Comparison of ENCODE assay signal across 20 cellular contexts in genomic region chr15:76203766-76204557, GRCh38.
A peak's percentile ranks its signal among the peaks of the same experiment; 100 is the strongest.
DNase-seq lines count a peak whose midpoint lies in the region; ATAC-seq and TF ChIP-seq lines count a peak whose summit lies in the region.
"Had no signal": no experiment of that assay in that cellular context is flagged by ENCODE, and none has a peak within 500 bp of the region (broad histone marks: within the 10 kb centered on the region; RNA-seq: fewer than 3 reads in every experiment).

No MANE protein-coding gene starts in this region.

- CTCF ChIA-PET in activated naive CD4-positive, alpha-beta T cell treated with anti-CD3 and anti-CD28 coated beads, Interleukin-2, amount 10 ng/mL, durations not matched to agents 7 days and 5 days (lab: Charles Lee): no interaction called here

- TF ChIP-seq EP300 in suprapubic skin (IDR thresholded peaks at IDR 0.05): no peak

- no peak overlapping the region for H3K4me3 Mint-ChIP-seq in activated naive CD4-positive, alpha-beta T cell treated with anti-CD3 and anti-CD28 coated beads, Interleukin-2, amount 10 ng/mL, durations not matched to agents 7 days and 5 days
- no peak overlapping the region for H3K4me3 Mint-ChIP-seq in central memory CD8-positive, alpha-beta T cell
- H3K4me3 Mint-ChIP-seq in neural crest cell: no peak overlapping the region
- H3K4me3 Mint-ChIP-seq: CD4-positive, alpha-beta T cell; HFFc6 had no signal

- H3K27me3 Mint-ChIP-seq in activated naive CD4-positive, alpha-beta T cell treated with anti-CD3 and anti-CD28 coated beads, Interleukin-2, amount 10 ng/mL, durations not matched to agents 7 days and 5 days: no peaks in the 10 kb centered on the region
- no peaks in the 10 kb centered on the region for H3K27me3 Mint-ChIP-seq in central memory CD8-positive, alpha-beta T cell
- H3K27me3 Mint-ChIP-seq in neural crest cell (ENCODE audit: low read depth): no peaks in the 10 kb centered on the region
- H3K27me3 Mint-ChIP-seq: CD4-positive, alpha-beta T cell had no signal

- TF ChIP-seq CTCF in neural crest cell (conservative IDR thresholded peaks at IDR 0.05) (no peak), suprapubic skin (IDR thresholded peaks at IDR 0.05) (no peak)

- no peaks in the 10 kb centered on the region for H3K9me3 ChIP-seq in suprapubic skin
- H3K9me3 ChIP-seq: BE2C, Peyer's patch, SK-N-SH had no signal

- H3K27ac ChIP-seq in suprapubic skin: no peak overlapping the region
- H3K27ac ChIP-seq: Peyer's patch had no signal

- no peak overlapping the region for H3K27ac Mint-ChIP-seq in activated naive CD4-positive, alpha-beta T cell treated with anti-CD3 and anti-CD28 coated beads, Interleukin-2, amount 10 ng/mL, durations not matched to agents 7 days and 5 days
- H3K27ac Mint-ChIP-seq in central memory CD8-positive, alpha-beta T cell (ENCODE audit: low read depth): peak overlapping the region; percentile 62
- H3K27ac Mint-ChIP-seq in neural crest cell (ENCODE audit: unreplicated experiment): peak overlapping the region; percentile 50
- H3K27ac Mint-ChIP-seq: CD4-positive, alpha-beta T cell; HFFc6 had no signal

- peaks cover 20% of the 10 kb centered on the region for H3K4me1 ChIP-seq in suprapubic skin
- H3K4me1 ChIP-seq: Peyer's patch had no signal

- no peak overlapping the region for H3K4me3 ChIP-seq in suprapubic skin
- H3K4me3 ChIP-seq: Peyer's patch had no signal

- no peaks in the 10 kb centered on the region for H3K9me3 Mint-ChIP-seq in activated naive CD4-positive, alpha-beta T cell treated with anti-CD3 and anti-CD28 coated beads, Interleukin-2, amount 10 ng/mL, durations not matched to agents 7 days and 5 days
- H3K9me3 Mint-ChIP-seq in central memory CD8-positive, alpha-beta T cell: no peaks in the 10 kb centered on the region
- no peaks in the 10 kb centered on the region for H3K9me3 Mint-ChIP-seq in neural crest cell
- H3K9me3 Mint-ChIP-seq: CD4-positive, alpha-beta T cell; HFFc6 had no signal

- no peaks in the 10 kb centered on the region for H3K4me1 Mint-ChIP-seq in activated naive CD4-positive, alpha-beta T cell treated with anti-CD3 and anti-CD28 coated beads, Interleukin-2, amount 10 ng/mL, durations not matched to agents 7 days and 5 days
- H3K4me1 Mint-ChIP-seq in central memory CD8-positive, alpha-beta T cell: no peaks in the 10 kb centered on the region
- no peaks in the 10 kb centered on the region for H3K4me1 Mint-ChIP-seq in neural crest cell

- DNase-seq in activated naive CD4-positive, alpha-beta T cell treated with anti-CD3 and anti-CD28 coated beads, Interleukin-2, amount 10 ng/mL, durations not matched to agents 7 days and 5 days: peak; percentile 8
- no peak for DNase-seq in activated naive CD4-positive, alpha-beta T cell (lab: John Stamatoyannopoulos, UW)
- DNase-seq in central memory CD8-positive, alpha-beta T cell (ENCODE audit: low spot score in 2 of 2): no peak
- no peak for DNase-seq in neural crest cell (ENCODE audit: low read depth, low spot score)
- DNase-seq in suprapubic skin (ENCODE audit: low spot score in 2 of 2): peak; percentile 56 to 77
- DNase-seq in EL: no peak
- no peak for DNase-seq in NOMO-1 treated with dmso at 0.1 percent for 144 hours (lab: John Stamatoyannopoulos, UW; ENCODE audit: unreplicated experiment)
- DNase-seq: BE2C; CD4-positive, alpha-beta T cell; DMS153; GOT3; HFFc6; NCI-H1105; NCI-H1694; NCI-H2081 treated with DMSO at 0.1 percent for 48 hours; NCI-H446 treated with DMSO at 0.1 percent for 48 hours; SHP77 treated with DMSO at 0.1 percent for 48 hours; SK-N-SH had no signal

- peaks cover 2% of the 10 kb centered on the region for H3K36me3 Mint-ChIP-seq in activated naive CD4-positive, alpha-beta T cell treated with anti-CD3 and anti-CD28 coated beads, Interleukin-2, amount 10 ng/mL, durations not matched to agents 7 days and 5 days
- peaks cover 8% of the 10 kb centered on the region for H3K36me3 Mint-ChIP-seq in central memory CD8-positive, alpha-beta T cell (ENCODE audit: insufficient read depth)
- H3K36me3 Mint-ChIP-seq in neural crest cell (ENCODE audit: low read depth): peaks cover 2% of the 10 kb centered on the region

- no peak for TF ChIP-seq POLR2A in suprapubic skin (IDR thresholded peaks at IDR 0.05)

- ATAC-seq in central memory CD8-positive, alpha-beta T cell (replicated peaks; ENCODE audit: extremely low read depth, poor library complexity, severe bottlenecking): no peak
- no peak for ATAC-seq in GM18870 (IDR thresholded peaks at IDR 0.05; ENCODE audit: unreplicated experiment)

- peaks cover 25% of the 10 kb centered on the region for H3K36me3 ChIP-seq in suprapubic skin

- WGBS in suprapubic skin: 85% methylated on average over 13 of the region's 29 CpGs

- H3K27me3 ChIP-seq in suprapubic skin: no peaks in the 10 kb centered on the region
- H3K27me3 ChIP-seq: BE2C, Peyer's patch had no signal

Comparison
In these comparisons a context has a peak if more than half of its experiments do, and no peak if none do; other contexts are left out.
1. DNase-seq: peak in activated naive CD4-positive, alpha-beta T cell treated with anti-CD3 and anti-CD28 coated beads, Interleukin-2, amount 10 ng/mL, durations not matched to agents 7 days and 5 days (single experiment) and suprapubic skin (2 of 2); none in activated naive CD4-positive, alpha-beta T cell (0 of 4), central memory CD8-positive, alpha-beta T cell (0 of 2), neural crest cell (single experiment), EL (single experiment) and NOMO-1 treated with dmso at 0.1 percent for 144 hours (single experiment).